In the genomic region with DNA sequence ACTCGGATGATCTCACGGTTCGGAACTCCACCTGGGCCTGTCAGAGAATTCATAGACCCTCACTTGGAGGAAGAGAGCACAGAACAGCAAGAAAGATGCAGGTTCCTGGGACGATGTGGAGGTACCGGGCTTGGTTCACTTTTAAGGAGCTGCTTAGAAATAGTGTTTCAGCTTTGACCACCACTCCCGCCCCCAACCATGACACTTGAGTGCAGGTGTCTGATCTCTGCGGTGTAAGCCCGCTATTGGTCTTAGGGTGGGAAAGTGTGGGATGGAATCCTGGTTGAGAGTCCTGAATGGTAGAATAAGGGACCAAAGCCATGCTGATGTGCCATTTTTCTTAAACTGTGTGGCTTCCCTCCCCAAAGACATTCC, we compare ENCODE assay signal across 10 cellular contexts.
DNase-seq lines count a peak whose midpoint lies in the region; ATAC-seq and TF ChIP-seq lines count a peak whose summit lies in the region.
"Had no signal": no experiment of that assay in that cellular context is flagged by ENCODE, and none has a peak within 500 bp of the region (broad histone marks: within the 10 kb centered on the region; RNA-seq: fewer than 3 reads in every experiment).

No MANE protein-coding gene starts in this region.

- no peaks in the 10 kb centered on the region for H3K36me3 Mint-ChIP-seq in T-cell

- ATAC-seq in T-cell (replicated peaks in 1 of 4) (no peak), GM18858 (IDR thresholded peaks at IDR 0.05; ENCODE audit: unreplicated experiment) (no peak)

- WGBS in esophagus squamous epithelium, 2 donors, result 65 to 77% methylated on average over 5 to 8 of the region's 8 CpGs

- peaks cover 0 to 90% (median 22%) of the 10 kb centered on the region in 4 donors for H3K27me3 ChIP-seq in esophagus squamous epithelium
- H3K27me3 ChIP-seq in skeletal muscle satellite cell (ENCODE audit: control insufficient read depth, insufficient read depth, low read length), result peaks cover 57% of the 10 kb centered on the region

- H3K4me1 Mint-ChIP-seq in T-cell, result peaks cover 18 to 47% (median 33%) of the 10 kb centered on the region in 3 donors

- peak overlapping the region; percentile 77 to 87 (median 85) for H3K4me3 Mint-ChIP-seq in T-cell

- peaks cover 23 to 57% (median 25%) of the 10 kb centered on the region in 3 donors for H3K4me1 ChIP-seq in esophagus squamous epithelium
- peaks cover 10% of the 10 kb centered on the region for H3K4me1 ChIP-seq in skeletal muscle satellite cell (ENCODE audit: control insufficient read depth, insufficient read depth, low read length)
- H3K4me1 ChIP-seq: parathyroid adenoma had no signal

- POLR2A ChIA-PET in T-cell (lab: Charles Lee), result no interaction called here

- H3K27ac ChIP-seq in esophagus squamous epithelium, result peak overlapping the region; percentile 45 to 89 (median 84)
- H3K27ac ChIP-seq: 22Rv1, parathyroid adenoma had no signal

- no peaks in the 10 kb centered on the region for H3K9me3 Mint-ChIP-seq in T-cell

- H3K27ac Mint-ChIP-seq in T-cell, result peak overlapping the region; percentile 9 to 86

- peaks cover 53 to 56% of the 10 kb centered on the region in 2 donors for H3K27me3 Mint-ChIP-seq in T-cell

- intact Hi-C loops in esophagus squamous epithelium (cut with DNase I), result no loop called here

- DNase-seq in NCI-H748 (lab: John Stamatoyannopoulos, UW; ENCODE audit: unreplicated experiment) (peak; percentile 18), NCI-H748 treated with DMSO at 0.1 percent for 48 hours (lab: John Stamatoyannopoulos, UW) (no peak), T-cell (no peak), esophagus squamous epithelium (lab: John Stamatoyannopoulos, UW) (no peak), NCI-H1417 (lab: John Stamatoyannopoulos, UW) (no peak), EL (no peak)

- H3K36me3 ChIP-seq in esophagus squamous epithelium, result no peaks in the 10 kb centered on the region
- H3K36me3 ChIP-seq in skeletal muscle satellite cell (ENCODE audit: insufficient read depth, low read length), result no peaks in the 10 kb centered on the region

- TF ChIP-seq POLR2A in esophagus squamous epithelium (IDR thresholded peaks at IDR 0.05), result no peak

- peak overlapping the region in 2 of 4 donors; percentile 34 to 64 for H3K4me3 ChIP-seq in esophagus squamous epithelium
- no peak overlapping the region for H3K4me3 ChIP-seq in skeletal muscle satellite cell (ENCODE audit: low read length)

- H3K9ac ChIP-seq in skeletal muscle satellite cell (ENCODE audit: low read depth, low read length), result no peak overlapping the region
- H3K9ac ChIP-seq: parathyroid adenoma had no signal

- H3K4me2 ChIP-seq in skeletal muscle satellite cell (ENCODE audit: low read length), result peak overlapping the region; percentile 71

- CTCF ChIA-PET in T-cell (lab: Charles Lee), result interaction anchor here in 1 of 2 donors (1.2 kb wide), 1 partner anchor 17 kb away, joined by 4 read pairs; no protein-coding TSS in a partner anchor

- no peaks in the 10 kb centered on the region for H3K9me3 ChIP-seq in esophagus squamous epithelium
- no peaks in the 10 kb centered on the region for H3K9me3 ChIP-seq in skeletal muscle satellite cell (replicated peaks; ENCODE audit: low read length)

- TF ChIP-seq CTCF in esophagus squamous epithelium (IDR thresholded peaks at IDR 0.05), result no peak
